In genomic region chr3:100089802-100090668, GRCh38 we compare ENCODE assay signal across 8 cellular contexts. TPM values are rescaled to one million over a fixed set of nuclear protein-coding genes. Genes with fewer than 3 reads are reported as not detected.
DNase-seq lines count a peak whose midpoint lies in the region; ATAC-seq, FAIRE-seq and TF ChIP-seq lines count a peak whose summit lies in the region.

No MANE protein-coding gene starts in this region.

- H3K27me3 Mint-ChIP-seq in neural progenitor cell (ENCODE audit: insufficient read depth, low read depth): no peaks in the 10 kb centered on the region

- WGBS in H1 (ENCODE audit: extremely low coverage in 1 of 2, insufficient coverage in 1 of 2, insufficient read length in 1 of 2, insufficient replicate concordance in 2 of 2, low coverage in 1 of 2, low lambda C conversion rate in 2 of 2, missing lambda C conversion rate in 1 of 2), 2 experiments: 62% methylated on average over 7 of the region's 7 CpGs; no CpG with 5 or more reads in 1 of the 2 experiments

- no peaks in the 10 kb centered on the region for H3K9me3 Mint-ChIP-seq in neural progenitor cell

- H4K20me1 ChIP-seq in H1 (replicated peaks in 1 of 2; ENCODE audit: control insufficient read depth in 1 of 2, insufficient read depth in 2 of 2, low read length in 2 of 2): no peaks in the 10 kb centered on the region
- H4K20me1 ChIP-seq in neural progenitor cell (ENCODE audit: low read depth): no peaks in the 10 kb centered on the region

- H2BK120ac ChIP-seq in H1 (replicated peaks; ENCODE audit: low read depth, low read length): no peak overlapping the region

- DNase-seq in OCI-M1 (lab: John Stamatoyannopoulos, UW): peak; percentile 94
- peak in 1 of 2 experiments; percentile 10 for DNase-seq in H1 (ENCODE audit: low read depth in 1 of 2, low spot score in 2 of 2)
- DNase-seq in neural progenitor cell (ENCODE audit: low spot score): peak; percentile 23
- DNase-seq in hypothalamus (lab: John Stamatoyannopoulos, UW): no peak
- DNase-seq in NCI-H345 treated with DMSO at 0.1 percent for 48 hours (lab: John Stamatoyannopoulos, UW; ENCODE audit: unreplicated experiment): no peak

- H3K79me1 ChIP-seq in H1 (ENCODE audit: low read depth, low read length): no peaks in the 10 kb centered on the region

- no peak overlapping the region; the same call in 1 of the 2 replicates for H2AK5ac ChIP-seq in H1 (ENCODE audit: low read depth, low read length)

- no peak for TF ChIP-seq POLR2A in H1 (IDR thresholded peaks at IDR 0.05; ENCODE audit: control extremely low read depth in 1 of 2, low read depth in 2 of 2, low read length in 2 of 2)

- H2BK15ac ChIP-seq in H1 (ENCODE audit: low read length): peak overlapping the region; percentile 61; the same call in 1 of the 2 replicates

- POLR2A ChIA-PET in H1 (lab: Charles Lee; ENCODE audit: partially characterized antibody): interaction anchor here (0.6 kb wide), 1 partner anchor 258 kb away, joined by 3 read pairs; no protein-coding TSS in a partner anchor

- CTCF ChIA-PET in H1 (lab: Charles Lee; ENCODE audit: partially characterized antibody): interaction anchor here (0.7 to 3.4 kb wide), 27 partner anchors 8 to 571 kb away, joined by 3 to 21 read pairs (median 4); no protein-coding TSS in a partner anchor

- H3K27me3 ChIP-seq in ACC112 (ENCODE audit: insufficient read depth, low read length) (no peaks in the 10 kb centered on the region), H1 (replicated peaks in 1 of 4; ENCODE audit: control insufficient read depth in 3 of 4, extremely low read depth in 1 of 4, insufficient read depth in 3 of 4, low read length in 3 of 4) (no peaks in the 10 kb centered on the region), neural progenitor cell (no peaks in the 10 kb centered on the region)

- peak overlapping the region; percentile 31; the same call in 1 of the 2 replicates for H3K4me3 ChIP-seq in ACC112 (ENCODE audit: low read depth, low read length)
- H3K4me3 ChIP-seq in H1 (ENCODE audit: extremely low read depth in 1 of 4, insufficient read depth in 2 of 4, low read depth in 3 of 4, low read length in 4 of 4): no peak overlapping the region
- H3K4me3 ChIP-seq in neural progenitor cell: no peak overlapping the region

- H3K23ac ChIP-seq in H1 (ENCODE audit: insufficient read length): no peak overlapping the region

- peak; percentile 55 for ATAC-seq in GM18861 (IDR thresholded peaks at IDR 0.05; ENCODE audit: unreplicated experiment)
- peak; percentile 69 for ATAC-seq in HG03045 (IDR thresholded peaks at IDR 0.05; ENCODE audit: unreplicated experiment)

- no peak for TF ChIP-seq EP300 in H1 (IDR thresholded peaks at IDR 0.05; ENCODE audit: borderline replicate concordance in 1 of 2, low read depth in 2 of 2, low read length in 2 of 2)

- no peak overlapping the region for H2BK20ac ChIP-seq in H1 (ENCODE audit: low read length)

- H3K18ac ChIP-seq in H1 (ENCODE audit: extremely low read depth, low read length): peak overlapping the region; percentile 42; the same call in 1 of the 2 replicates

- H3K79me2 ChIP-seq in ACC112 (ENCODE audit: control insufficient read depth, insufficient read depth, low read length, unreplicated experiment) (no peaks in the 10 kb centered on the region), H1 (ENCODE audit: control insufficient read depth in 1 of 2, insufficient read depth in 2 of 2, low read length in 2 of 2) (no peaks in the 10 kb centered on the region), neural progenitor cell (ENCODE audit: low read depth) (no peaks in the 10 kb centered on the region)

- no peak overlapping the region for H4K8ac ChIP-seq in H1 (ENCODE audit: extremely low read depth, insufficient read depth, low read length)

- H3K4me3 Mint-ChIP-seq in neural progenitor cell: no peak overlapping the region

- no peaks in the 10 kb centered on the region for H3K36me3 Mint-ChIP-seq in neural progenitor cell

- no peak overlapping the region for H3K14ac ChIP-seq in H1 (ENCODE audit: insufficient read length)

- TF ChIP-seq CTCF in H1 (IDR thresholded peaks at IDR 0.05; ENCODE audit: control extremely low read depth in 1 of 3, insufficient read depth in 1 of 3, low read depth in 1 of 3, low read length in 3 of 3) (peak; percentile 49 to 76 (median 51)), neural progenitor cell (IDR thresholded peaks at IDR 0.05) (peak; percentile 45)

- H3K27ac Mint-ChIP-seq in neural progenitor cell: peak overlapping the region; percentile 67

- H3K4me1 Mint-ChIP-seq in neural progenitor cell: peaks cover 44% of the 10 kb centered on the region

- no peak overlapping the region for H4K5ac ChIP-seq in H1 (ENCODE audit: insufficient read length, low read depth, low read length)

- H3K9me3 ChIP-seq in H1 (ENCODE audit: insufficient read depth in 2 of 2, low read depth in 1 of 2, low read length in 1 of 2): no peaks in the 10 kb centered on the region
- H3K9me3 ChIP-seq in neural progenitor cell (ENCODE audit: low read depth): no peaks in the 10 kb centered on the region

- H3K4me2 ChIP-seq in H1 (ENCODE audit: insufficient read depth in 1 of 2, low read depth in 2 of 2, low read length in 2 of 2): no peak overlapping the region
- no peak overlapping the region for H3K4me2 ChIP-seq in neural progenitor cell

- H3K9ac ChIP-seq in H1 (replicated peaks in 1 of 4; ENCODE audit: extremely low read depth in 1 of 4, low read depth in 3 of 4, low read length in 3 of 4): no peak overlapping the region
- H3K9ac ChIP-seq in neural progenitor cell: no peak overlapping the region

- H3K27ac ChIP-seq in ACC112 (ENCODE audit: low read depth, low read length) (peak overlapping the region; percentile 20; the same call in 1 of the 2 replicates), H1 (ENCODE audit: low read depth, low read length) (no peak overlapping the region), neural progenitor cell (no peak overlapping the region)

- FAIRE-seq in H1 (lab: Jason Lieb, UNC): peak; percentile 45

- no peaks in the 10 kb centered on the region for H3K23me2 ChIP-seq in H1 (ENCODE audit: low read depth, low read length)

- H3K56ac ChIP-seq in H1 (replicated peaks; ENCODE audit: insufficient read length, low read depth, low read length): no peak overlapping the region

- H3K4me1 ChIP-seq in ACC112 (ENCODE audit: control insufficient read depth, insufficient read depth, low read length, unreplicated experiment): peaks cover 24% of the 10 kb centered on the region
- H3K4me1 ChIP-seq in H1 (replicated peaks in 1 of 4; ENCODE audit: control insufficient read depth in 3 of 4, insufficient read depth in 4 of 4, low read length in 3 of 4): peaks cover 0 to 7% (median 3%) of the 10 kb centered on the region in 4 experiments; a peak in 5 of 7 replicates
- H3K4me1 ChIP-seq in neural progenitor cell: peaks cover 6% of the 10 kb centered on the region

- H4K91ac ChIP-seq in H1 (replicated peaks; ENCODE audit: insufficient read length, low read length): no peak overlapping the region

- H2BK5ac ChIP-seq in H1 (ENCODE audit: low read depth, low read length): no peak overlapping the region

- H3F3A ChIP-seq in neural progenitor cell (ENCODE audit: low read depth): no peaks in the 10 kb centered on the region

- H2BK12ac ChIP-seq in H1 (ENCODE audit: low read depth, low read length): peak overlapping the region; percentile 70

- peak; percentile 54 to 61 for TF ChIP-seq RAD21 in H1 (IDR thresholded peaks at IDR 0.05 in 1 of 2, conservative IDR thresholded peaks at IDR 0.05 in 1 of 2; ENCODE audit: low read depth in 2 of 2, low read length in 2 of 2)

- H3K4ac ChIP-seq in H1 (replicated peaks; ENCODE audit: insufficient read length, low read depth, low read length): no peak overlapping the region

- no peak overlapping the region for H2AFZ ChIP-seq in ACC112 (ENCODE audit: low read length, unreplicated experiment)
- no peak overlapping the region for H2AFZ ChIP-seq in H1 (ENCODE audit: low read length)
- H2AFZ ChIP-seq in neural progenitor cell (replicated peaks): no peak overlapping the region

- H3K36me3 ChIP-seq in ACC112 (ENCODE audit: insufficient read depth, low read length) (no peaks in the 10 kb centered on the region), H1 (ENCODE audit: control insufficient read depth in 2 of 4, insufficient read depth in 4 of 4, low read length in 3 of 4) (no peaks in the 10 kb centered on the region), neural progenitor cell (no peaks in the 10 kb centered on the region)

TF ChIP-seq in H1, 55 proteins besides CTCF, POLR2A, EP300 and RAD21 (continues in another document):
- no peak for TF ChIP-seq CBX5 (IDR thresholded peaks at IDR 0.05; ENCODE audit: low read depth, low read length)
- TF ChIP-seq BCL11A (IDR thresholded peaks at IDR 0.05; ENCODE audit: low read depth in 2 of 2, low read length in 2 of 2): no peak
- no peak for TF ChIP-seq TEAD4 (IDR thresholded peaks at IDR 0.05; ENCODE audit: low read depth, low read length)
- no peak for TF ChIP-seq ATF2 (IDR thresholded peaks at IDR 0.05; ENCODE audit: low read length)
- no peak for TF ChIP-seq HDAC2 (IDR thresholded peaks at IDR 0.05; ENCODE audit: borderline replicate concordance in 1 of 2, low read depth in 2 of 2, low read length in 2 of 2)
- TF ChIP-seq CBX8 (IDR thresholded peaks at IDR 0.05; ENCODE audit: borderline replicate concordance, low read depth, low read length): no peak
- no peak for TF ChIP-seq SIRT6 (IDR thresholded peaks at IDR 0.05; ENCODE audit: low read length)
- no peak for TF ChIP-seq SRF (IDR thresholded peaks at IDR 0.05; ENCODE audit: low read depth, low read length)

RNA-seq across cellular contexts. Expression of gene FILIP1L, which starts 24.3 kb away (rescaled TPM):
- 0.09 and 0.33 TPM in 2 replicates for total RNA-seq in H1 (2021; fragmentation: NEBNext Ultra II Directional; extraction: Animal tissue kit (Norgen Biotek cat#: 25700))
- polyA plus RNA-seq in H1 (2011; rRNA removed): 0.06 TPM in 1 of 2 replicates, not detected in the other
- 0.13 TPM for polyA plus RNA-seq in H1 (2011; cell fraction: cytosol; rRNA removed)
- polyA plus RNA-seq in H1 (2011; cell fraction: nucleus; rRNA removed): not detected
- polyA plus RNA-seq in H1 (2012, experiment 1 of 2): 0.41 to 1.3 TPM (median 0.62 TPM) in 4 replicates
- not detected for polyA plus RNA-seq in H1 (2012, experiment 2 of 2)
- 0.08 TPM for polyA plus RNA-seq in H1 (2013, experiment 1 of 2)
- 0.07 TPM for polyA plus RNA-seq in H1 (2013, experiment 2 of 2)
- polyA minus RNA-seq in H1 (2011; rRNA and poly(A)+ RNA removed): 0.09 TPM in 1 of 2 replicates, not detected in the other
- not detected for polyA minus RNA-seq in H1 (2011; cell fraction: cytosol; rRNA and poly(A)+ RNA removed)
- 0.30 TPM for polyA minus RNA-seq in H1 (2011; cell fraction: nucleus; rRNA and poly(A)+ RNA removed)
- 0.09 and 0.15 TPM in 2 replicates for total RNA-seq in neural progenitor cell (ENCODE audit: low replicate concordance)

Comparison
In these comparisons a context has a peak if more than half of its experiments do, and no peak if none do; other contexts are left out.
1. DNase-seq: peak in OCI-M1 (single experiment) and neural progenitor cell (single experiment); none in hypothalamus (0 of 51) and NCI-H345 treated with DMSO at 0.1 percent for 48 hours (single experiment).